In genomic region chr6:63584125-63584514, GRCh38 we compare ENCODE assay signal across 25 cellular contexts. TPM values are rescaled to one million over a fixed set of nuclear protein-coding genes. Genes with fewer than 3 reads are reported as not detected.
A peak's percentile ranks its signal among the peaks of the same experiment; 100 is the strongest.
DNase-seq lines count a peak whose midpoint lies in the region; ATAC-seq and TF ChIP-seq lines count a peak whose summit lies in the region.
"Had no signal": no experiment of that assay in that cellular context is flagged by ENCODE, and none has a peak within 500 bp of the region (broad histone marks: within the 10 kb centered on the region; RNA-seq: fewer than 3 reads in every experiment).

No MANE protein-coding gene starts in this region.

- H3K9me3 Mint-ChIP-seq in type B pancreatic cell, result no peaks in the 10 kb centered on the region
- H3K9me3 Mint-ChIP-seq: activated naive CD4-positive, alpha-beta T cell treated with anti-CD3 and anti-CD28 coated beads for 36 hours; central memory CD8-positive, alpha-beta T cell; immature natural killer cell; memory B cell; stimulated activated effector memory CD8-positive, alpha-beta T cell treated with anti-CD3 and anti-CD28 coated beads, Interleukin-12 subunit alpha, Interleukin-12 subunit beta, amount 100 ng/mL, for 72 hours had no signal

- no peaks in the 10 kb centered on the region for H3K9me3 ChIP-seq in mammary epithelial cell (replicated peaks; ENCODE audit: insufficient read depth, low read length)
- H3K9me3 ChIP-seq: esophagus muscularis mucosa, sigmoid colon, suprapubic skin, uterus had no signal

- H3K27ac Mint-ChIP-seq in type B pancreatic cell, result peak overlapping the region; percentile 59
- H3K27ac Mint-ChIP-seq: activated CD8-positive, alpha-beta T cell treated with anti-CD3 and anti-CD28 coated beads, Interleukin-2, amount 10 ng/mL, durations not matched to agents 7 days and 5 days; activated naive CD4-positive, alpha-beta T cell treated with anti-CD3 and anti-CD28 coated beads for 36 hours; immature natural killer cell; memory B cell; stimulated activated effector memory CD8-positive, alpha-beta T cell treated with anti-CD3 and anti-CD28 coated beads, Interleukin-12 subunit alpha, Interleukin-12 subunit beta, amount 100 ng/mL, for 72 hours had no signal

- TF ChIP-seq CTCF in mammary epithelial cell (conservative IDR thresholded peaks at IDR 0.05 in 1 of 2, IDR thresholded peaks at IDR 0.05 in 1 of 2; ENCODE audit: extremely low read depth in 1 of 2, insufficient read depth in 1 of 2, low read depth in 1 of 2, low read length in 2 of 2), result no peak
- TF ChIP-seq CTCF in type B pancreatic cell (conservative IDR thresholded peaks at IDR 0.05), result no peak

- dilution Hi-C loops in mammary epithelial cell (cut with HindIII; ENCODE audit: low sequenced_read_pairs), result no loop called here

- in situ Hi-C loops in mammary epithelial cell (cut with MboI; ENCODE audit: low sequenced_read_pairs in 2 of 2), result no loop called here

- peaks cover 2% of the 10 kb centered on the region for H4K20me1 ChIP-seq in mammary epithelial cell (ENCODE audit: insufficient read depth, low read length)

- no peak for DNase-seq in Right ventricle myocardium inferior (ENCODE audit: missing footprints)
- no peak for DNase-seq in cardiac septum (ENCODE audit: low spot score)
- peak; percentile 43 for DNase-seq in mammary epithelial cell
- no peak for DNase-seq in left colon
- no peak for DNase-seq in type B pancreatic cell (ENCODE audit: extremely low spot score, unreplicated experiment)
- DNase-seq: activated CD8-positive, alpha-beta T cell treated with anti-CD3 and anti-CD28 coated beads, Interleukin-2, amount 10 ng/mL, durations not matched to agents 7 days and 5 days; activated naive CD4-positive, alpha-beta T cell treated with anti-CD3 and anti-CD28 coated beads for 36 hours; activated T-cell treated with anti-CD3 and anti-CD28 coated beads, Interleukin-2, amount 50 U/mL, for 1 hour; amygdala; Calu3; glutamatergic neuron; immature natural killer cell; NCI-H1048; NCI-H1930; NCI-H446 treated with DMSO at 0.1 percent for 48 hours; sigmoid colon; uterus had no signal

- no peak overlapping the region for H3K4me2 ChIP-seq in mammary epithelial cell (ENCODE audit: insufficient read depth, low read depth, low read length)

- WGBS in mammary epithelial cell (ENCODE audit: low coverage, missing lambda C conversion rate), result 88% methylated on average over 4 of the region's 4 CpGs

- H3K27me3 Mint-ChIP-seq in type B pancreatic cell, result no peaks in the 10 kb centered on the region

- H3K4me1 Mint-ChIP-seq in type B pancreatic cell (ENCODE audit: unreplicated experiment), result no peaks in the 10 kb centered on the region
- H3K4me1 Mint-ChIP-seq: central memory CD8-positive, alpha-beta T cell; immature natural killer cell; memory B cell; stimulated activated effector memory CD8-positive, alpha-beta T cell treated with anti-CD3 and anti-CD28 coated beads, Interleukin-12 subunit alpha, Interleukin-12 subunit beta, amount 100 ng/mL, for 72 hours had no signal

- H3K79me2 ChIP-seq in mammary epithelial cell (ENCODE audit: insufficient read depth, low read length), result peaks cover 16% of the 10 kb centered on the region

- CTCF ChIA-PET in mammary epithelial cell (lab: Charles Lee; ENCODE audit: low non-redundant PET), result no interaction called here

- no peak overlapping the region for H3K4me3 Mint-ChIP-seq in type B pancreatic cell
- H3K4me3 Mint-ChIP-seq: activated CD8-positive, alpha-beta T cell treated with anti-CD3 and anti-CD28 coated beads, Interleukin-2, amount 10 ng/mL, durations not matched to agents 7 days and 5 days; activated naive CD4-positive, alpha-beta T cell treated with anti-CD3 and anti-CD28 coated beads for 36 hours; central memory CD8-positive, alpha-beta T cell; immature natural killer cell; memory B cell; stimulated activated effector memory CD8-positive, alpha-beta T cell treated with anti-CD3 and anti-CD28 coated beads, Interleukin-12 subunit alpha, Interleukin-12 subunit beta, amount 100 ng/mL, for 72 hours had no signal

- no peaks in the 10 kb centered on the region for H3K4me1 ChIP-seq in mammary epithelial cell (ENCODE audit: insufficient read depth, low read length)
- H3K4me1 ChIP-seq: esophagus muscularis mucosa, sigmoid colon, suprapubic skin, uterus had no signal

- peak; percentile 50 for ATAC-seq in Right ventricle myocardium inferior
- ATAC-seq in left colon, result peak; percentile 74
- ATAC-seq in GM18873 (IDR thresholded peaks at IDR 0.05; ENCODE audit: low FRiP score, unreplicated experiment), result no peak
- ATAC-seq in GM18868 (IDR thresholded peaks at IDR 0.05; ENCODE audit: unreplicated experiment), result no peak
- ATAC-seq in HG03139 (IDR thresholded peaks at IDR 0.05; ENCODE audit: unreplicated experiment), result no peak
- ATAC-seq: activated CD8-positive, alpha-beta T cell treated with anti-CD3 and anti-CD28 coated beads, Interleukin-2, amount 10 ng/mL, durations not matched to agents 7 days and 5 days; stimulated activated effector memory CD8-positive, alpha-beta T cell treated with anti-CD3 and anti-CD28 coated beads, Interleukin-12 subunit alpha, Interleukin-12 subunit beta, amount 100 ng/mL, for 72 hours had no signal

- no peak overlapping the region for H3K4me3 ChIP-seq in mammary epithelial cell (replicated peaks in 1 of 3; ENCODE audit: insufficient read depth in 1 of 3, low read depth in 2 of 3, low read length in 3 of 3)
- H3K4me3 ChIP-seq: esophagus muscularis mucosa, sigmoid colon, suprapubic skin, uterus had no signal

- H3K36me3 Mint-ChIP-seq in type B pancreatic cell, result peaks cover 32% of the 10 kb centered on the region

- no peak overlapping the region for H2AFZ ChIP-seq in mammary epithelial cell (ENCODE audit: low read depth, low read length)

- BruUV-seq in mammary epithelial cell (replicated peaks; lab: Mats Ljungman, UMichigan), result no TSS peak

- peaks cover 27% of the 10 kb centered on the region for H3K36me3 ChIP-seq in mammary epithelial cell (ENCODE audit: insufficient read depth, low read length)
- H3K36me3 ChIP-seq: uterus had no signal

- no peaks in the 10 kb centered on the region for H3K27me3 ChIP-seq in mammary epithelial cell (ENCODE audit: insufficient read depth, low read length)
- H3K27me3 ChIP-seq: esophagus muscularis mucosa, sigmoid colon, suprapubic skin, uterus had no signal

- H3K27ac ChIP-seq in mammary epithelial cell (ENCODE audit: insufficient read depth, low read depth, low read length), result no peak overlapping the region
- H3K27ac ChIP-seq: esophagus muscularis mucosa, sigmoid colon, suprapubic skin, uterus had no signal

- no peak overlapping the region for H3K9ac ChIP-seq in mammary epithelial cell (ENCODE audit: insufficient read depth, low read length)

- intact Hi-C loops in Right ventricle myocardium inferior (cut with DNase I) (no loop called here), cardiac septum (cut with DNase I) (no loop called here), mammary epithelial cell (cut with micrococcal nuclease) (no loop called here), left colon (cut with DNase I, micrococcal nuclease) (no loop called here)

RNA-seq across cellular contexts. Expression of gene PTP4A1, which starts 11.8 kb away (rescaled TPM):
- total RNA-seq in Right ventricle myocardium inferior (32.5 TPM), cardiac septum (42.6 TPM), mammary epithelial cell (100 to 1,000 TPM in 1 of 2 donors, 10 to 100 TPM in 1; 90.2 to 175 TPM), left colon (100 to 1,000 TPM; 155 to 190 TPM), type B pancreatic cell (ENCODE audit: low replicate concordance) (85.6 and 133 TPM in 2 replicates)
- 42.2 TPM for polyA plus RNA-seq in mammary epithelial cell
- polyA minus RNA-seq in mammary epithelial cell, result 130 TPM

RNA-seq across cellular contexts. Expression of gene PHF3, which starts 51.5 kb away (rescaled TPM):
- total RNA-seq in Right ventricle myocardium inferior (33.4 TPM), cardiac septum (38.8 TPM), mammary epithelial cell (10 to 100 TPM; 35.2 to 41.5 TPM), left colon (10 to 100 TPM; 51.1 to 64.0 TPM), type B pancreatic cell (ENCODE audit: low replicate concordance) (46.7 and 50.6 TPM in 2 replicates)
- polyA plus RNA-seq in mammary epithelial cell, result 8.3 TPM
- 19.4 TPM for polyA minus RNA-seq in mammary epithelial cell

Comparison
In these comparisons a context has a peak if more than half of its experiments do, and no peak if none do; other contexts are left out.
1. ATAC-seq: peak in Right ventricle myocardium inferior (single experiment) and left colon (single experiment); none in GM18873 (single experiment), GM18868 (single experiment) and HG03139 (single experiment).